3 cellular contexts compared by ENCODE assay signal in the genomic region with DNA sequence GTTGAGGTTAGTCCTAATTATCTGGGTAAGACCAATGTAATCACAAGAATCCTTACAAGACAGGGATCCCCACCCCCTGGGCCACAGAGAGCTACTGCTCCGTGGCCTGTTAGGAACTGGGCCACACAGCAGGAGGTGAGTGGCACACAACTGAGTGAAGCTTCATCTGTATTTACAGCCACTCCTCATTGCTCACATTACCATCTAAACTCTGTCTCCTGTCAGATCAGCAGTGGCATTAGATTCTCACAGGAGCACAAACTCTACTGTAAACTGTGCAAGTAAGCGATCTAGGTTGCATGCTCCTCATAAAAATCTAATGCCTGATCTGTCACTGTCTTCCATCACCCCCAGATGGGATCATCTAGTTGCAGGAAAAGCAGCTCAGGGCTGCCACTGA.
"Had no signal": no experiment of that assay in that cellular context is flagged by ENCODE, and none has a peak within 500 bp of the region (broad histone marks: within the 10 kb centered on the region; RNA-seq: fewer than 3 reads in every experiment).

No MANE protein-coding gene starts in this region.

- H3K4me3 ChIP-seq: GM12878 had no signal

- DNase-seq: GDM1, GF-D8 had no signal
